In genomic region chr12:50081096-50081808, GRCh38 we compare ENCODE assay signal across 1 cellular context.
TF ChIP-seq lines count a peak whose summit lies in the region.

No MANE protein-coding gene starts in this region.

TF ChIP-seq in WTC11, 78 proteins besides CTCF, POLR2A, EP300 and RAD21 (continued from another document and continues in another):
- TF ChIP-seq FOXP4 (CRISPR knock-in tag; IDR thresholded peaks at IDR 0.05): no peak
- no peak for TF ChIP-seq NR2C2 (CRISPR knock-in tag; IDR thresholded peaks at IDR 0.05)
- TF ChIP-seq STAT6 (CRISPR knock-in tag; conservative IDR thresholded peaks at IDR 0.05; ENCODE audit: low read depth): no peak
- no peak for TF ChIP-seq KAT7 (CRISPR knock-in tag; IDR thresholded peaks at IDR 0.05; ENCODE audit: borderline replicate concordance)
- no peak for TF ChIP-seq ATF3 (CRISPR knock-in tag; conservative IDR thresholded peaks at IDR 0.05)
- TF ChIP-seq AR (CRISPR knock-in tag; IDR thresholded peaks at IDR 0.05): no peak
- no peak for TF ChIP-seq AFF4 (CRISPR knock-in tag; IDR thresholded peaks at IDR 0.05; ENCODE audit: borderline replicate concordance)
- 0 out of 2 replicates have a peak, but pooled peaks have one; percentile 47 for TF ChIP-seq TEAD1 (CRISPR knock-in tag; IDR thresholded peaks at IDR 0.05)
- no peak for TF ChIP-seq ZNF138 (CRISPR knock-in tag; conservative IDR thresholded peaks at IDR 0.05)
- TF ChIP-seq NR1H2 (CRISPR knock-in tag; IDR thresholded peaks at IDR 0.05): no peak
- peak; percentile 62 for TF ChIP-seq USF2 (CRISPR knock-in tag; IDR thresholded peaks at IDR 0.05)
- no peak for TF ChIP-seq E2F4 (CRISPR knock-in tag; IDR thresholded peaks at IDR 0.05; ENCODE audit: borderline replicate concordance, low read depth)
- TF ChIP-seq CREM (CRISPR knock-in tag; IDR thresholded peaks at IDR 0.05): no peak
- TF ChIP-seq PREB (CRISPR knock-in tag; IDR thresholded peaks at IDR 0.05; ENCODE audit: borderline replicate concordance): no peak
- no peak for TF ChIP-seq ETV6 (CRISPR knock-in tag; IDR thresholded peaks at IDR 0.05)
- no peak for TF ChIP-seq MXD4 (CRISPR knock-in tag; IDR thresholded peaks at IDR 0.05; ENCODE audit: borderline replicate concordance)
- TF ChIP-seq HMGXB4 (CRISPR knock-in tag; IDR thresholded peaks at IDR 0.05): no peak
- TF ChIP-seq CBFB (CRISPR knock-in tag; IDR thresholded peaks at IDR 0.05; ENCODE audit: low read depth): no peak
- no peak for TF ChIP-seq CDX4 (CRISPR knock-in tag; IDR thresholded peaks at IDR 0.05; ENCODE audit: borderline replicate concordance)
- peak; percentile 76; the same call in 1 of the 2 replicates for TF ChIP-seq USF1 (CRISPR knock-in tag; IDR thresholded peaks at IDR 0.05)
- TF ChIP-seq ZNF281 (CRISPR knock-in tag; IDR thresholded peaks at IDR 0.05): no peak
- TF ChIP-seq SP1 (CRISPR knock-in tag; conservative IDR thresholded peaks at IDR 0.05): no peak
- no peak for TF ChIP-seq EMX1 (CRISPR knock-in tag; IDR thresholded peaks at IDR 0.05)
- no peak for TF ChIP-seq GRHL2 (CRISPR knock-in tag; IDR thresholded peaks at IDR 0.05; ENCODE audit: insufficient replicate concordance, severe bottlenecking)
- no peak for TF ChIP-seq NFATC4 (CRISPR knock-in tag; IDR thresholded peaks at IDR 0.05)
- TF ChIP-seq MAX (CRISPR knock-in tag; IDR thresholded peaks at IDR 0.05): peak; percentile 77; the same call in 1 of the 2 replicates
- no peak for TF ChIP-seq CREB1 (CRISPR knock-in tag; IDR thresholded peaks at IDR 0.05)
- TF ChIP-seq ESRRA (CRISPR knock-in tag; IDR thresholded peaks at IDR 0.05; ENCODE audit: borderline replicate concordance): no peak
- no peak for TF ChIP-seq IRF1 (CRISPR knock-in tag; IDR thresholded peaks at IDR 0.05)
- TF ChIP-seq ZNF232 (CRISPR knock-in tag; IDR thresholded peaks at IDR 0.05): no peak
- no peak for TF ChIP-seq SMAD3 (CRISPR knock-in tag; IDR thresholded peaks at IDR 0.05; ENCODE audit: borderline replicate concordance)
